9 cellular contexts compared by ENCODE assay signal in genomic region chr12:96445743-96446655, GRCh38. TPM values are rescaled to one million over a fixed set of nuclear protein-coding genes. Genes with fewer than 3 reads are reported as not detected.
A peak's percentile ranks its signal among the peaks of the same experiment; 100 is the strongest.
DNase-seq lines count a peak whose midpoint lies in the region; ATAC-seq and TF ChIP-seq lines count a peak whose summit lies in the region.
"Had no signal": no experiment of that assay in that cellular context is flagged by ENCODE, and none has a peak within 500 bp of the region (broad histone marks: within the 10 kb centered on the region; RNA-seq: fewer than 3 reads in every experiment).

No MANE protein-coding gene starts in this region.

- H3F3A ChIP-seq in PC-9 (ENCODE audit: insufficient read depth, low read depth): peaks cover 25% of the 10 kb centered on the region

- H3K9me3 ChIP-seq in PC-9 (ENCODE audit: insufficient read depth, low read depth): no peaks in the 10 kb centered on the region; the same call in 1 of the 2 replicates
- H3K9me3 ChIP-seq: adrenal gland had no signal

- peaks cover 40% of the 10 kb centered on the region for H3K4me1 ChIP-seq in PC-9 (replicated peaks; ENCODE audit: insufficient read depth)
- H3K4me1 ChIP-seq: adrenal gland had no signal

- H3K4me3 ChIP-seq in PC-9: peak overlapping the region; percentile 26; the same call in 1 of the 2 replicates
- H3K4me3 ChIP-seq: adrenal gland had no signal

- CTCF ChIA-PET in PC-9 (lab: Charles Lee): interaction anchor here (0.5 kb wide), 1 partner anchor 195 kb away, joined by 3 read pairs; no protein-coding TSS in a partner anchor

- no peak for TF ChIP-seq CTCF in PC-9 (conservative IDR thresholded peaks at IDR 0.05)

- H3K79me2 ChIP-seq in PC-9 (ENCODE audit: low read depth): no peaks in the 10 kb centered on the region

- intact Hi-C loops in PC-9 (cut with micrococcal nuclease; ENCODE audit: unreplicated experiment): loop anchor here (2.0 to 5.0 kb wide), 2 partner anchors 43 to 44 kb away; partner anchors contain the start of genes CDK17 and CFAP54
- intact Hi-C loops in posterior cingulate gyrus (cut with DNase I): no loop called here

- H3K9me2 ChIP-seq in PC-9 (ENCODE audit: insufficient read depth): no peaks in the 10 kb centered on the region

- H3K4me2 ChIP-seq in PC-9: peak overlapping the region; percentile 66

- peak; percentile 100 for ATAC-seq in GM18498 (IDR thresholded peaks at IDR 0.05; ENCODE audit: unreplicated experiment)
- peak; percentile 85 for ATAC-seq in HG02642 (IDR thresholded peaks at IDR 0.05; ENCODE audit: poor library complexity, unreplicated experiment)

- no peaks in the 10 kb centered on the region for H4K20me1 ChIP-seq in PC-9 (ENCODE audit: insufficient read depth)

- POLR2A ChIA-PET in PC-9 (lab: Charles Lee; ENCODE audit: unreplicated experiment): interaction anchor here (0.5 to 0.7 kb wide), 4 partner anchors 41 to 397 kb away, joined by 3 to 6 read pairs (median 4); no protein-coding TSS in a partner anchor

- H3K27me3 ChIP-seq in PC-9 (ENCODE audit: insufficient read depth, low read depth): no peaks in the 10 kb centered on the region
- H3K27me3 ChIP-seq: adrenal gland had no signal

- no peaks in the 10 kb centered on the region for H3K36me3 ChIP-seq in PC-9 (ENCODE audit: low read depth)
- H3K36me3 ChIP-seq: adrenal gland had no signal

- peak overlapping the region; percentile 90 for H3K27ac ChIP-seq in PC-9

- TSS peak; percentile 91 for BruUV-seq in PC-9 (replicated peaks; lab: Mats Ljungman, UMichigan)

- peak overlapping the region; percentile 71 for H2AFZ ChIP-seq in PC-9

- DNase-seq in PC-9 (peak; percentile 40 to 90), iris pigment epithelial cell (ENCODE audit: low read depth) (peak; percentile 99), posterior cingulate gyrus (no peak), NCI-H748 (lab: John Stamatoyannopoulos, UW; ENCODE audit: unreplicated experiment) (no peak)
- peak; percentile 27 for DNase-seq in activated naive CD4-positive, alpha-beta T cell treated with anti-CD3 and anti-CD28 coated beads, Interleukin-2, amount 50 U/mL, for 16 hours
- DNase-seq in stimulated activated CD8-positive, alpha-beta memory T cell treated with anti-CD3 and anti-CD28 coated beads, Interleukin-7, amount 100 ng/mL, for 4 hours (ENCODE audit: low read depth in 2 of 2): peak; percentile 17 to 56

RNA-seq across cellular contexts. Expression of gene CFAP54, which starts 43.4 kb away (rescaled TPM):
- 7.1 and 16.4 TPM in 2 replicates for total RNA-seq in PC-9 (2021)

RNA-seq across cellular contexts. Expression of gene CDK17, which starts 45.8 kb away (rescaled TPM):
- total RNA-seq in PC-9 (2021): 22.5 and 29.0 TPM in 2 replicates

Comparison
In these comparisons a context has a peak if more than half of its experiments do, and no peak if none do; other contexts are left out.
1. DNase-seq: peak in PC-9 (2 of 2), activated naive CD4-positive, alpha-beta T cell treated with anti-CD3 and anti-CD28 coated beads, Interleukin-2, amount 50 U/mL, for 16 hours (single experiment), iris pigment epithelial cell (single experiment) and stimulated activated CD8-positive, alpha-beta memory T cell treated with anti-CD3 and anti-CD28 coated beads, Interleukin-7, amount 100 ng/mL, for 4 hours (2 of 2); none in posterior cingulate gyrus (0 of 10) and NCI-H748 (single experiment).